Comparison of ENCODE assay signal across 1 cellular context in genomic region chr4:1726146-1726934, GRCh38.
TF ChIP-seq lines count a peak whose summit lies in the region.

No MANE protein-coding gene starts in this region.

TF ChIP-seq in HepG2, 621 proteins besides CTCF, POLR2A, EP300 and RAD21 (continued from another document):
- TF ChIP-seq ERF (CRISPR knock-in tag; IDR thresholded peaks at IDR 0.05) (peak; percentile 55; the same call in 1 of the 2 replicates), STAG1 (CRISPR knock-in tag; IDR thresholded peaks at IDR 0.05) (peak; percentile 84), HNRNPUL1 (IDR thresholded peaks at IDR 0.05; ENCODE audit: low read depth, low read length) (no peak), KAT7 (CRISPR knock-in tag; IDR thresholded peaks at IDR 0.05; ENCODE audit: borderline replicate concordance) (no peak), THAP9 (CRISPR knock-in tag; IDR thresholded peaks at IDR 0.05; ENCODE audit: borderline replicate concordance) (peak; percentile 67; the same call in 1 of the 2 replicates)
- TF ChIP-seq, protein P1, sequence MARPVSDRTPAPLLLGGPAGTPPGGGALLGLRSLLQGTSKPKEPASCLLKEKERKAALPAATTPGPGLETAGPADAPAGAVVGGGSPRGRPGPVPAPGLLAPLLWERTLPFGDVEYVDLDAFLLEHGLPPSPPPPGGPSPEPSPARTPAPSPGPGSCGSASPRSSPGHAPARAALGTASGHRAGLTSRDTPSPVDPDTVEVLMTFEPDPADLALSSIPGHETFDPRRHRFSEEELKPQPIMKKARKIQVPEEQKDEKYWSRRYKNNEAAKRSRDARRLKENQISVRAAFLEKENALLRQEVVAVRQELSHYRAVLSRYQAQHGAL (CRISPR knock-in tag; IDR thresholded peaks at IDR 0.05; ENCODE audit: not compliant biosample characterization): no peak
TF ChIP-seq in HepG2: peak in this region for 45.
